18 cellular contexts compared by ENCODE assay signal in the genomic region with DNA sequence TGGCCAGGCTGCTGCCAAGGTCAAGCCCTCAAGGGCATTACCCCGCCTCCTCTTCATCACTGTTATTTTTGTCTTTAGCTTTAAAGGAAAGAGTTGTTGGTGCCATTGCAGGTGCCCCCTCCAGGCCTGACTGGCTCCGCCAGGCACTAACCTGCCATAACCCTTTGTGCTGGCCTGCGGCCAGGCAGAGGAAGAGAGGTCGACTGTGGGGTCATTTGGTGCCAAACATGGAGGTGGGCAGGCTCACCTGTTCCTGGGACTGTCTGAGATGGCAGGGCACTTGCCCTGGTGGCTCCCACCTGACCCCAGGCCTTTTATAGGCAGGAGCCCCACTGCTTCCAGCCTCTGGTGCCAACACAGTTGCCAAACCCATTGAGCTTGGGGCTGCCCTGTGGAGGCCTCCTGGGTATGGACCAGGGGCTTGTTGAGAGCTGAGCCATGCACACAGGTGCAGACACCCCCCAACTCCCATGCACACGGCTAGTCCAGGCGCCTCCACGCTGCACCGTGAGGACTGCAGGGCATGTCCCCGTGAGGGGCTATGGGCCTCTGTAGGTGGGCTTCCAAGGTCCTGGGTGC. TPM values are rescaled to one million over a fixed set of nuclear protein-coding genes. Genes with fewer than 3 reads are reported as not detected.
DNase-seq lines count a peak whose midpoint lies in the region; ATAC-seq and TF ChIP-seq lines count a peak whose summit lies in the region.
"Had no signal": no experiment of that assay in that cellular context is flagged by ENCODE, and none has a peak within 500 bp of the region (broad histone marks: within the 10 kb centered on the region; RNA-seq: fewer than 3 reads in every experiment).

No MANE protein-coding gene starts in this region.

- H3K27ac ChIP-seq in parathyroid adenoma = peak overlapping the region; percentile 54
- no peak overlapping the region for H3K27ac ChIP-seq in spleen
- H3K27ac ChIP-seq: C4-2B, GM23248, transverse colon had no signal

- no peaks in the 10 kb centered on the region for H3K27me3 ChIP-seq in parathyroid adenoma (ENCODE audit: control insufficient read depth, insufficient read depth, low read length)
- H3K27me3 ChIP-seq in spleen (replicated peaks in 1 of 7) = peaks cover 0 to 11% (median 0%) of the 10 kb centered on the region in 7 donors
- H3K27me3 ChIP-seq: breast epithelium, transverse colon had no signal

- intact Hi-C loops in left ventricle myocardium superior (cut with micrococcal nuclease) (no loop called here), spleen (cut with DNase I; ENCODE audit: low total_unique reads) (no loop called here)

- TF ChIP-seq POLR2A in spleen (IDR thresholded peaks at IDR 0.05) = no peak

- no peak overlapping the region for H3K9ac ChIP-seq in parathyroid adenoma
- H3K9ac ChIP-seq: GM23248 had no signal

- TF ChIP-seq CTCF in parathyroid adenoma (IDR thresholded peaks at IDR 0.05) (peak; percentile 14), spleen (IDR thresholded peaks at IDR 0.05 in 8 of 11, conservative IDR thresholded peaks at IDR 0.05 in 3 of 11) (peak in 1 of 11 experiments; percentile 10)

- H3K4me3 ChIP-seq in parathyroid adenoma (ENCODE audit: low read depth, low read length) (no peak overlapping the region), spleen (no peak overlapping the region)
- H3K4me3 ChIP-seq: GM23248, transverse colon had no signal

- peak; percentile 11 for ATAC-seq in left ventricle myocardium superior
- ATAC-seq: activated naive CD8-positive, alpha-beta T cell treated with anti-CD3 and anti-CD28 coated beads, Interleukin-2, amount 50 U/mL, for 24 hours; naive thymus-derived CD8-positive, alpha-beta T cell; stimulated activated effector memory CD8-positive, alpha-beta T cell treated with anti-CD3 and anti-CD28 coated beads, Interleukin-12 subunit alpha, Interleukin-12 subunit beta, amount 100 ng/mL, for 72 hours had no signal

- H2AFZ ChIP-seq in parathyroid adenoma = no peak overlapping the region
- H2AFZ ChIP-seq: GM23248 had no signal

- DNase-seq in NCI-H1105 treated with DMSO at 0.1 percent for 48 hours (lab: John Stamatoyannopoulos, UW) = peak; percentile 15
- DNase-seq in NCI-H1105 (lab: John Stamatoyannopoulos, UW) = no peak
- DNase-seq in HT-29 (ENCODE audit: low spot score) = peak; percentile 5
- DNase-seq in left ventricle myocardium superior = peak; percentile 51
- DNase-seq in spleen = no peak
- no peak for DNase-seq in NCI-H2081 treated with DMSO at 0.1 percent for 48 hours (lab: John Stamatoyannopoulos, UW)
- DNase-seq in NCI-H524 treated with DMSO at 0.1 percent for 48 hours (lab: John Stamatoyannopoulos, UW) = no peak
- DNase-seq: activated CD4-positive, alpha-beta memory T cell treated with anti-CD3 and anti-CD28 coated beads, Interleukin-2, amount 10 ng/mL, durations not matched to agents 7 days and 5 days; activated naive CD8-positive, alpha-beta T cell treated with anti-CD3 and anti-CD28 coated beads, Interleukin-2, amount 50 U/mL, for 24 hours; mesenchymal stem cell had no signal

- H3K79me2 ChIP-seq in parathyroid adenoma = no peaks in the 10 kb centered on the region

- no peaks in the 10 kb centered on the region for H3K36me3 ChIP-seq in parathyroid adenoma (ENCODE audit: control insufficient read depth, insufficient read depth, low read length)
- no peaks in the 10 kb centered on the region for H3K36me3 ChIP-seq in spleen
- H3K36me3 ChIP-seq: breast epithelium, transverse colon had no signal

- 63 to 86% (median 80%) methylated on average over 8 to 9 of the region's 9 CpGs for WGBS in spleen, 5 donors

- H3K9me3 ChIP-seq in parathyroid adenoma (ENCODE audit: control insufficient read depth, low read length) = no peaks in the 10 kb centered on the region
- no peaks in the 10 kb centered on the region for H3K9me3 ChIP-seq in spleen
- H3K9me3 ChIP-seq: breast epithelium, transverse colon had no signal

- H3K4me1 ChIP-seq in parathyroid adenoma (peaks cover 11% of the 10 kb centered on the region), spleen (peaks cover 0 to 31% (median 8%) of the 10 kb centered on the region in 6 donors)
- H3K4me1 ChIP-seq: breast epithelium had no signal

- H3K4me2 ChIP-seq in parathyroid adenoma (ENCODE audit: low read length) = no peak overlapping the region

RNA-seq across cellular contexts. Expression of a gene that starts 29.4 kb away (rescaled TPM):
- total RNA-seq in HT-29 (2014; rRNA removed; shearing (Covaris generic)) = not detected in 2 replicates
- total RNA-seq in left ventricle myocardium superior (0.27 TPM), spleen (10 to 100 TPM in 6 of 7 donors, 1 to 10 TPM in 1; 5.4 to 30.2 (median 13.9) TPM)
- 10 to 100 TPM; 25.8 to 31.3 (median 29.8) TPM for polyA plus RNA-seq in spleen
- total RNA-seq: activated CD4-positive, alpha-beta memory T cell treated with anti-CD3 and anti-CD28 coated beads, Interleukin-2, amount 10 ng/mL, durations not matched to agents 7 days and 5 days; dermis microvascular lymphatic vessel endothelial cell; GM23248 had no signal
- polyA plus RNA-seq: GM23248 had no signal

RNA-seq across cellular contexts. Expression of a gene that starts 30.2 kb away (rescaled TPM):
- total RNA-seq in HT-29 (2014; rRNA removed; shearing (Covaris generic)) = 69.3 and 78.1 TPM in 2 replicates
- total RNA-seq in left ventricle myocardium superior = 10.7 TPM
- 10 to 100 TPM in 1 of 7 donors, 1 to 10 TPM in 6; 5.2 to 12.6 (median 5.9) TPM for total RNA-seq in spleen
- 1 to 10 TPM in 1 of 3 donors, under 1 TPM in 2; 0.58 to 3.8 (median 0.72) TPM for polyA plus RNA-seq in spleen

Comparison
In these comparisons a context has a peak if more than half of its experiments do, and no peak if none do; other contexts are left out.
1. DNase-seq: peak in NCI-H1105 treated with DMSO at 0.1 percent for 48 hours (single experiment), HT-29 (single experiment) and left ventricle myocardium superior (single experiment); none in NCI-H1105 (single experiment), spleen (single experiment), NCI-H2081 treated with DMSO at 0.1 percent for 48 hours (single experiment) and NCI-H524 treated with DMSO at 0.1 percent for 48 hours (single experiment).